Comparison of ENCODE assay signal across 20 cellular contexts in the genomic region with DNA sequence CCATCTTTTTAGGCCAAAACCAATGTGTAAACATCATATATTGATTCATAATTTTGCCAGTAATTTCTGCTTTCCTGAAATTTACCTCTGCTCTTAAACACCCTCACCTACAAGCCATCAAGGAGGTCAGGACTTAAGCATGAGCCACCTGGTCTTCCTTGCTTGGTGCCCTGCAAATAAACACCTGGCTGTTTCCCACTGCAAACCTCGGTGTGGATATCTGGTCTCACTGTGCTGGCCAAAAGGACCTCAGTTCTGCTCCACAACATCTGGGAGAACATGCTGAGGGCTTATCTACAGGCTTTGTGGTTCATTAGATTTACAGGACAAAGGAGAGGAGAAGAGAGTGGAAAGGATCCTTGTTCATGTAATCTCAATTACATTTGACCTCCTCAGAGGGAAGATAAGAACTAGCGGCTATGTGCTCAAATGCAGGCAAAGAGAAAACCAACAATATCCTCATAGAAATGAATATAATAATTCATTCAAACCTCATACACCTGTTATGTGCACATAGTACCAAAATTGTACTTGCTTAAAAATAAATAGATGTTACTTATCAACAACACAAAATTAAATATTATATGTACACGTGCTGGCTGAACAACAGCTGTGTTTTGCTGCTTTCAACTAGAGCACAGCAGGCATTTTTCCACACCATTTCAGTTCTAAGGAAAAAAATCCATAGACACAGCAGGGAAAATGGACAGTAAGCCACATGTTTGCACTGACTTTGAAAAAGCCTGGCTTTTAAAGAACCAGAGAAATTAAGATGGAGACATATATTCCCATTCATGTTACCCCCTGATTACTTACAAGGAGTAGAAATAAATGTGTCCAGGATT.
DNase-seq lines count a peak whose midpoint lies in the region; ATAC-seq and TF ChIP-seq lines count a peak whose summit lies in the region.
"Had no signal": no experiment of that assay in that cellular context is flagged by ENCODE, and none has a peak within 500 bp of the region (broad histone marks: within the 10 kb centered on the region; RNA-seq: fewer than 3 reads in every experiment).

No MANE protein-coding gene starts in this region.

- H4K20me1 ChIP-seq in hepatocyte (ENCODE audit: insufficient read depth, poor library complexity, severe bottlenecking), result no peaks in the 10 kb centered on the region
- H4K20me1 ChIP-seq: BLaER1 treated with 17β-estradiol and CSF1 and Interleukin-3, amounts not matched to agents 10 nM and 100 nM had no signal

- H3K4me3 ChIP-seq in esophagus muscularis mucosa, result no peak overlapping the region
- no peak overlapping the region for H3K4me3 ChIP-seq in hepatocyte
- H3K4me3 ChIP-seq: BLaER1 treated with 17β-estradiol and CSF1 and Interleukin-3, amounts not matched to agents 10 nM and 100 nM; Peyer's patch; smooth muscle cell had no signal

- no peak for TF ChIP-seq CTCF in esophagus muscularis mucosa (IDR thresholded peaks at IDR 0.05)
- TF ChIP-seq CTCF in hepatocyte (IDR thresholded peaks at IDR 0.05; ENCODE audit: poor library complexity), result no peak

- no peaks in the 10 kb centered on the region for H3K79me2 ChIP-seq in hepatocyte

- no peak overlapping the region for H3K4me2 ChIP-seq in hepatocyte
- H3K4me2 ChIP-seq: BLaER1 treated with 17β-estradiol and CSF1 and Interleukin-3, amounts not matched to agents 10 nM and 100 nM; smooth muscle cell had no signal

- H3K9me3 ChIP-seq in esophagus muscularis mucosa (no peaks in the 10 kb centered on the region), hepatocyte (ENCODE audit: low read depth) (no peaks in the 10 kb centered on the region)
- H3K9me3 ChIP-seq: Caco-2, Peyer's patch had no signal

- H3K36me3 ChIP-seq in esophagus muscularis mucosa (no peaks in the 10 kb centered on the region), hepatocyte (replicated peaks; ENCODE audit: insufficient read depth, low read depth) (no peaks in the 10 kb centered on the region)
- H3K36me3 ChIP-seq: BLaER1 treated with 17β-estradiol and CSF1 and Interleukin-3, amounts not matched to agents 10 nM and 100 nM; Peyer's patch had no signal

- H2AFZ ChIP-seq in hepatocyte, result no peak overlapping the region

- intact Hi-C loops in esophagus muscularis mucosa (cut with DNase I), result no loop called here

- no peaks in the 10 kb centered on the region for H3K4me1 ChIP-seq in esophagus muscularis mucosa
- H3K4me1 ChIP-seq in hepatocyte (ENCODE audit: insufficient read depth), result no peaks in the 10 kb centered on the region
- H3K4me1 ChIP-seq: Caco-2, Peyer's patch had no signal

- H3K9me2 ChIP-seq in hepatocyte (replicated peaks; ENCODE audit: insufficient read depth), result no peaks in the 10 kb centered on the region

- DNase-seq in COR-L47 (lab: John Stamatoyannopoulos, UW) (peak; percentile 69), NCI-H146 treated with DMSO at 0.1 percent for 48 hours (lab: John Stamatoyannopoulos, UW; ENCODE audit: unreplicated experiment) (peak; percentile 2), NCI-H69 (lab: John Stamatoyannopoulos, UW) (peak; percentile 64), esophagus muscularis mucosa (ENCODE audit: extremely low spot score) (peak; percentile 42), DMS153 (lab: John Stamatoyannopoulos, UW) (no peak), hepatocyte (ENCODE audit: low spot score) (no peak)
- DNase-seq in stimulated activated naive CD4-positive, alpha-beta T cell treated with Interleukin-2 at 50 U/mL for 16 hours (lab: John Stamatoyannopoulos, UW), result no peak
- DNase-seq: activated CD4-positive, alpha-beta T cell treated with anti-CD3 and anti-CD28 coated beads for 1 hour; activated CD8-positive, alpha-beta T cell treated with anti-CD3 and anti-CD28 coated beads for 36 hours; activated naive CD8-positive, alpha-beta T cell treated with anti-CD3 and anti-CD28 coated beads, Interleukin-2, amount 10 ng/mL, durations not matched to agents 7 days and 5 days; Caco-2; EL; NCI-H1048; NCI-H510A; Peyer's patch; substantia nigra had no signal

- H3K27ac ChIP-seq in esophagus muscularis mucosa (replicated peaks in 1 of 4) (no peak overlapping the region), hepatocyte (no peak overlapping the region)
- H3K27ac ChIP-seq: BLaER1 treated with 17β-estradiol and CSF1 and Interleukin-3, amounts not matched to agents 10 nM and 100 nM; Peyer's patch had no signal

- no peaks in the 10 kb centered on the region for H3K27me3 ChIP-seq in esophagus muscularis mucosa
- H3K27me3 ChIP-seq in hepatocyte, result no peaks in the 10 kb centered on the region
- H3K27me3 ChIP-seq: BLaER1 treated with 17β-estradiol and CSF1 and Interleukin-3, amounts not matched to agents 10 nM and 100 nM; Peyer's patch had no signal

- TF ChIP-seq POLR2A in esophagus muscularis mucosa (IDR thresholded peaks at IDR 0.05; ENCODE audit: low read depth), result no peak

- no peak for TF ChIP-seq EP300 in esophagus muscularis mucosa (IDR thresholded peaks at IDR 0.05)

- 60% methylated on average over 3 of the region's 3 CpGs for WGBS in esophagus muscularis mucosa
- 58% methylated on average over 3 of the region's 3 CpGs for WGBS in hepatocyte (ENCODE audit: low lambda C conversion rate, missing lambda C conversion rate)

- no peak for ATAC-seq in GM18517 (IDR thresholded peaks at IDR 0.05; ENCODE audit: unreplicated experiment)
- ATAC-seq: activated CD8-positive, alpha-beta T cell treated with anti-CD3 and anti-CD28 coated beads for 36 hours; HCT116 had no signal

Comparison
In these comparisons a context has a peak if more than half of its experiments do, and no peak if none do; other contexts are left out.
1. DNase-seq: peak in COR-L47 (single experiment), NCI-H146 treated with DMSO at 0.1 percent for 48 hours (single experiment), NCI-H69 (single experiment) and esophagus muscularis mucosa (single experiment); none in stimulated activated naive CD4-positive, alpha-beta T cell treated with Interleukin-2 at 50 U/mL for 16 hours (single experiment), DMS153 (single experiment) and hepatocyte (single experiment).